In the genomic region with DNA sequence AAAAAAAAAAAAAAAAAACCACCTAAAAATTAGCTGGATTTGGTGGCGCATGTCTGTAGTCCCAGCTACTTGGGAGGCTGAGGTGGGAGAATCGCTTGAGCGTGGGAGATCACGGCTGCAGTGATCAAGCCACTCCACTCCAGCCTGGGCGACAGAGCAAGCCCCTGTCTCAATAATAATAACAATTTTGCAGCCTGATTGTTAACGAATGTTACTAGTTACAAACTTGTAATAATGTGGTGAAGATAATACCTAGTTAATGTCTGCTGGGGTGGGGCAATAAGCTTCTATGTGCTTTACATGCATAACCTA, we compare ENCODE assay signal across 1 cellular context.
TF ChIP-seq lines count a peak whose summit lies in the region.

No MANE protein-coding gene starts in this region.

TF ChIP-seq in HepG2, 621 proteins besides CTCF, POLR2A, EP300 and RAD21:
- TF ChIP-seq ZSCAN21 (CRISPR knock-in tag; IDR thresholded peaks at IDR 0.05; ENCODE audit: borderline replicate concordance) (no peak), SP140L (CRISPR knock-in tag; IDR thresholded peaks at IDR 0.05; ENCODE audit: borderline replicate concordance) (no peak), ZNF724P (CRISPR knock-in tag; IDR thresholded peaks at IDR 0.05; ENCODE audit: borderline replicate concordance) (no peak), ZNF329 (CRISPR knock-in tag; IDR thresholded peaks at IDR 0.05; ENCODE audit: low read depth) (no peak), RFX1 (IDR thresholded peaks at IDR 0.05) (no peak), MEIS2 (CRISPR knock-in tag; IDR thresholded peaks at IDR 0.05) (no peak), TGIF2 (CRISPR knock-in tag; IDR thresholded peaks at IDR 0.05) (no peak), ZNF549 (CRISPR knock-in tag; IDR thresholded peaks at IDR 0.05) (no peak)
TF ChIP-seq in HepG2: peak in this region for 0.
